31 cellular contexts compared by ENCODE assay signal in genomic region chr21:37130971-37131370, GRCh38. TPM values are rescaled to one million over a fixed set of nuclear protein-coding genes. Genes with fewer than 3 reads are reported as not detected.
DNase-seq lines count a peak whose midpoint lies in the region; ATAC-seq, FAIRE-seq and TF ChIP-seq lines count a peak whose summit lies in the region.
"Had no signal": no experiment of that assay in that cellular context is flagged by ENCODE, and none has a peak within 500 bp of the region (broad histone marks: within the 10 kb centered on the region; RNA-seq: fewer than 3 reads in every experiment).

No MANE protein-coding gene starts in this region.

- H3K4me1 Mint-ChIP-seq in stimulated activated naive CD8-positive, alpha-beta T cell treated with anti-CD3 and anti-CD28 coated beads, Interleukin-15, amount 100 ng/mL, for 72 hours, result peaks cover 10% of the 10 kb centered on the region
- H3K4me1 Mint-ChIP-seq in type B pancreatic cell (ENCODE audit: unreplicated experiment) (no peaks in the 10 kb centered on the region), T-cell (peaks cover 5 to 9% (median 8%) of the 10 kb centered on the region in 3 donors)
- H3K4me1 Mint-ChIP-seq: brain had no signal

- FAIRE-seq in bronchial epithelial cell (lab: Jason Lieb, UNC), result no peak
- FAIRE-seq: keratinocyte had no signal

- no peaks in the 10 kb centered on the region for H3K27me3 ChIP-seq in bronchial epithelial cell (ENCODE audit: control insufficient read depth, insufficient read depth, low read length)
- H3K27me3 ChIP-seq: BLaER1, neutrophil, sigmoid colon, thyroid gland, vagina had no signal

- POLR2A ChIA-PET in T-cell (lab: Charles Lee), result no interaction called here

- no peak for TF ChIP-seq CTCF in bronchial epithelial cell (IDR thresholded peaks at IDR 0.05; ENCODE audit: insufficient read depth, low read length, severe bottlenecking)
- no peak for TF ChIP-seq CTCF in type B pancreatic cell (conservative IDR thresholded peaks at IDR 0.05)

- H3K36me3 ChIP-seq in bronchial epithelial cell (ENCODE audit: control insufficient read depth, insufficient read depth, low read length), result peaks cover 4% of the 10 kb centered on the region

- no peak overlapping the region for H3K27ac Mint-ChIP-seq in stimulated activated naive CD8-positive, alpha-beta T cell treated with anti-CD3 and anti-CD28 coated beads, Interleukin-15, amount 100 ng/mL, for 72 hours
- H3K27ac Mint-ChIP-seq in type B pancreatic cell, result no peak overlapping the region
- no peak overlapping the region for H3K27ac Mint-ChIP-seq in T-cell
- H3K27ac Mint-ChIP-seq: activated CD4-positive, alpha-beta memory T cell treated with anti-CD3 and anti-CD28 coated beads for 36 hours; activated naive CD4-positive, alpha-beta T cell treated with anti-CD3 and anti-CD28 coated beads for 36 hours; activated T-helper 1 cell treated with anti-CD3 and anti-CD28 coated beads, Interleukin-12 subunit alpha, Interleukin-12 subunit beta, Interleukin-2, Interleukin-4 antibody, amounts not matched to agents 30 ng/mL and 10 ng/mL and 1 ng/mL, durations not matched to agents 14 hours and 24 hours and 36 hours; progenitor cell of endocrine pancreas had no signal

- peak; percentile 55 for DNase-seq in Daoy (ENCODE audit: low read depth)
- DNase-seq in M059J (ENCODE audit: low read depth), result peak; percentile 70
- peak; percentile 83 for DNase-seq in bronchial epithelial cell (ENCODE audit: low read depth)
- DNase-seq in iris pigment epithelial cell (ENCODE audit: low read depth), result peak; percentile 75
- no peak for DNase-seq in stimulated activated naive CD8-positive, alpha-beta T cell treated with anti-CD3 and anti-CD28 coated beads, Interleukin-15, amount 100 ng/mL, for 72 hours
- DNase-seq in type B pancreatic cell (ENCODE audit: extremely low spot score, unreplicated experiment), result no peak
- DNase-seq in T-cell, result no peak
- DNase-seq: activated CD4-positive, alpha-beta memory T cell treated with anti-CD3 and anti-CD28 coated beads for 36 hours; activated CD4-positive, alpha-beta T cell treated with anti-CD3 and anti-CD28 coated beads for 1 hour; activated CD8-positive, alpha-beta memory T cell treated with anti-CD3 and anti-CD28 coated beads, Interleukin-2, amount 50 U/mL, for 4 hours; activated naive CD4-positive, alpha-beta T cell treated with anti-CD3 and anti-CD28 coated beads for 36 hours; DMS79; GOT3; KG1; left ventricle myocardium superior; naive thymus-derived CD4-positive, alpha-beta T cell; NCI-H1436; NCI-H2081 treated with DMSO at 0.1 percent for 48 hours; NCI-H345; SHP77; sigmoid colon; stimulated activated CD4-positive, alpha-beta T cell treated with anti-CD3 and anti-CD28 coated beads, Interleukin-4, amount 100 ng/mL, for 1 hour; thyroid gland had no signal

- no peak overlapping the region for H3K4me3 Mint-ChIP-seq in stimulated activated naive CD8-positive, alpha-beta T cell treated with anti-CD3 and anti-CD28 coated beads, Interleukin-15, amount 100 ng/mL, for 72 hours
- no peak overlapping the region for H3K4me3 Mint-ChIP-seq in type B pancreatic cell
- H3K4me3 Mint-ChIP-seq in T-cell, result no peak overlapping the region
- H3K4me3 Mint-ChIP-seq: activated CD4-positive, alpha-beta memory T cell treated with anti-CD3 and anti-CD28 coated beads for 36 hours; activated naive CD4-positive, alpha-beta T cell treated with anti-CD3 and anti-CD28 coated beads for 36 hours; activated T-helper 1 cell treated with anti-CD3 and anti-CD28 coated beads, Interleukin-12 subunit alpha, Interleukin-12 subunit beta, Interleukin-2, Interleukin-4 antibody, amounts not matched to agents 30 ng/mL and 10 ng/mL and 1 ng/mL, durations not matched to agents 14 hours and 24 hours and 36 hours; brain; naive thymus-derived CD4-positive, alpha-beta T cell had no signal

- no peaks in the 10 kb centered on the region for H3K9me3 Mint-ChIP-seq in stimulated activated naive CD8-positive, alpha-beta T cell treated with anti-CD3 and anti-CD28 coated beads, Interleukin-15, amount 100 ng/mL, for 72 hours
- H3K9me3 Mint-ChIP-seq in type B pancreatic cell (no peaks in the 10 kb centered on the region), T-cell (no peaks in the 10 kb centered on the region)
- H3K9me3 Mint-ChIP-seq: activated CD4-positive, alpha-beta memory T cell treated with anti-CD3 and anti-CD28 coated beads for 36 hours; activated naive CD4-positive, alpha-beta T cell treated with anti-CD3 and anti-CD28 coated beads for 36 hours; activated T-helper 1 cell treated with anti-CD3 and anti-CD28 coated beads, Interleukin-12 subunit alpha, Interleukin-12 subunit beta, Interleukin-2, Interleukin-4 antibody, amounts not matched to agents 30 ng/mL and 10 ng/mL and 1 ng/mL, durations not matched to agents 14 hours and 24 hours and 36 hours; naive thymus-derived CD4-positive, alpha-beta T cell had no signal

- ATAC-seq in HG03521 (IDR thresholded peaks at IDR 0.05; ENCODE audit: unreplicated experiment) (no peak), T-cell (replicated peaks in 1 of 4) (no peak)
- ATAC-seq in stimulated activated naive CD8-positive, alpha-beta T cell treated with anti-CD3 and anti-CD28 coated beads, Interleukin-15, amount 100 ng/mL, for 72 hours, result no peak
- ATAC-seq: left ventricle myocardium superior; naive thymus-derived CD4-positive, alpha-beta T cell had no signal

- H3K36me3 Mint-ChIP-seq in type B pancreatic cell, result peaks cover 59% of the 10 kb centered on the region
- peaks cover 61% of the 10 kb centered on the region for H3K36me3 Mint-ChIP-seq in T-cell

- CTCF ChIA-PET in T-cell (lab: Charles Lee), result no interaction called here

- no peak overlapping the region for H3K4me3 ChIP-seq in bronchial epithelial cell (ENCODE audit: low read depth, low read length)
- H3K4me3 ChIP-seq: BLaER1, sigmoid colon, thyroid gland, vagina had no signal

- H3K27me3 Mint-ChIP-seq in stimulated activated naive CD8-positive, alpha-beta T cell treated with anti-CD3 and anti-CD28 coated beads, Interleukin-15, amount 100 ng/mL, for 72 hours, result no peaks in the 10 kb centered on the region
- H3K27me3 Mint-ChIP-seq in type B pancreatic cell (no peaks in the 10 kb centered on the region), T-cell (no peaks in the 10 kb centered on the region)
- H3K27me3 Mint-ChIP-seq: activated CD4-positive, alpha-beta memory T cell treated with anti-CD3 and anti-CD28 coated beads for 36 hours; naive thymus-derived CD4-positive, alpha-beta T cell; progenitor cell of endocrine pancreas had no signal

RNA-seq across cellular contexts. Expression of gene TTC3, which starts 57.9 kb away (rescaled TPM):
- total RNA-seq in Daoy (2014; rRNA removed; shearing (Covaris generic)), result 64.1 and 73.2 TPM in 2 replicates
- total RNA-seq in M059J (2014; rRNA removed; shearing (Covaris generic)), result 86.1 and 95.6 TPM in 2 replicates
- total RNA-seq in bronchial epithelial cell, result 64.1 and 90.3 TPM in 2 replicates
- 163 and 203 TPM in 2 replicates for total RNA-seq in type B pancreatic cell (ENCODE audit: low replicate concordance)
- total RNA-seq in T-cell, result 100 to 1,000 TPM; 125 to 153 (median 139) TPM

RNA-seq across cellular contexts. Expression of gene PIGP, which starts 58.1 kb away (rescaled TPM):
- total RNA-seq in Daoy (2014; rRNA removed; shearing (Covaris generic)), result 12.0 and 16.7 TPM in 2 replicates
- 46.5 and 67.0 TPM in 2 replicates for total RNA-seq in M059J (2014; rRNA removed; shearing (Covaris generic))
- total RNA-seq in bronchial epithelial cell, result 3.2 and 4.0 TPM in 2 replicates
- 18.8 and 20.5 TPM in 2 replicates for total RNA-seq in type B pancreatic cell (ENCODE audit: low replicate concordance)
- 10 to 100 TPM; 10.3 to 19.3 (median 15.3) TPM for total RNA-seq in T-cell

Comparison
In these comparisons a context has a peak if more than half of its experiments do, and no peak if none do; other contexts are left out.
1. DNase-seq: peak in Daoy (single experiment), M059J (single experiment), bronchial epithelial cell (single experiment) and iris pigment epithelial cell (single experiment); none in stimulated activated naive CD8-positive, alpha-beta T cell treated with anti-CD3 and anti-CD28 coated beads, Interleukin-15, amount 100 ng/mL, for 72 hours (0 of 2), type B pancreatic cell (single experiment) and T-cell (0 of 34).